8 cellular contexts compared by ENCODE assay signal in the genomic region with DNA sequence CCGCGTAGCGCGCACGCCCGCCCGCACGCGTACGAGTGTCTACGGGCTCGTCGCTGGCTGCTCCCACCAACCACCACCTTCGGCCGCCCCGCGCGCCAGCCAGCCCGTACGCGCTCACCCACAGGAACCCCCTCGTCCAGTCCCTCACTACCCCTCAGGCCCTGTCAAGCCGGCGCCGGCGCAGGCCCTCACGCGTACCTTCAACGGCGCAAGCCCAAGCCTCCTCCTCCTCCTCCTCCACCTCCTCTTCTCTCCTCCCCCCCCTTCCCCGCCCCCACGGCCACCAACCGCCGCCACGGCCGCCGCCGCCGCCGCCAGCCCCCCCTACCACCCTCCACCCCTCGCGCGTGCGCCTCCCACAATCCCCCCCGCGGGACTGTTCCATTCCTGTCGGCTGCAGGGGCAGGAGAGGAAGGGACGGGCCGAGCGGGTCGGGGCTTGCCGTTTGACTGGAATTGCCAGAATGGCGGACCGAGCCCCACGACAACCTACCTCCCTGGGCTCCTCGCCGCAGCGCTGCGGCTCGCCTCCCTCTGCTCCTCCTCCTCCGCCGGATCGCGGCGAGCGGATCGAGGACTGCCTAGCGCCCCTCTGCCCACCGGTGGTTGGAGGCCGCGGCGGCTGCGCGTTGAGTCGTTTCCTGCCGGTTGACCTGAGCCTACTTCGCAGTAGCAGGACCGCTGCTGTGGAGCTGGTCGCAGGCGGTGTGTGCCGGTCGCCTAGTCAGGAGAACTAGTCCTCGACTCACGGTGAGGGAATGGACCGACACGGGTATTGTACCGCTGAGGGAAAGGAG. TPM values are rescaled to one million over a fixed set of nuclear protein-coding genes. Genes with fewer than 3 reads are reported as not detected.
A peak's percentile ranks its signal among the peaks of the same experiment; 100 is the strongest.
DNase-seq lines count a peak whose midpoint lies in the region; ATAC-seq and TF ChIP-seq lines count a peak whose summit lies in the region.

A gene with protein sequence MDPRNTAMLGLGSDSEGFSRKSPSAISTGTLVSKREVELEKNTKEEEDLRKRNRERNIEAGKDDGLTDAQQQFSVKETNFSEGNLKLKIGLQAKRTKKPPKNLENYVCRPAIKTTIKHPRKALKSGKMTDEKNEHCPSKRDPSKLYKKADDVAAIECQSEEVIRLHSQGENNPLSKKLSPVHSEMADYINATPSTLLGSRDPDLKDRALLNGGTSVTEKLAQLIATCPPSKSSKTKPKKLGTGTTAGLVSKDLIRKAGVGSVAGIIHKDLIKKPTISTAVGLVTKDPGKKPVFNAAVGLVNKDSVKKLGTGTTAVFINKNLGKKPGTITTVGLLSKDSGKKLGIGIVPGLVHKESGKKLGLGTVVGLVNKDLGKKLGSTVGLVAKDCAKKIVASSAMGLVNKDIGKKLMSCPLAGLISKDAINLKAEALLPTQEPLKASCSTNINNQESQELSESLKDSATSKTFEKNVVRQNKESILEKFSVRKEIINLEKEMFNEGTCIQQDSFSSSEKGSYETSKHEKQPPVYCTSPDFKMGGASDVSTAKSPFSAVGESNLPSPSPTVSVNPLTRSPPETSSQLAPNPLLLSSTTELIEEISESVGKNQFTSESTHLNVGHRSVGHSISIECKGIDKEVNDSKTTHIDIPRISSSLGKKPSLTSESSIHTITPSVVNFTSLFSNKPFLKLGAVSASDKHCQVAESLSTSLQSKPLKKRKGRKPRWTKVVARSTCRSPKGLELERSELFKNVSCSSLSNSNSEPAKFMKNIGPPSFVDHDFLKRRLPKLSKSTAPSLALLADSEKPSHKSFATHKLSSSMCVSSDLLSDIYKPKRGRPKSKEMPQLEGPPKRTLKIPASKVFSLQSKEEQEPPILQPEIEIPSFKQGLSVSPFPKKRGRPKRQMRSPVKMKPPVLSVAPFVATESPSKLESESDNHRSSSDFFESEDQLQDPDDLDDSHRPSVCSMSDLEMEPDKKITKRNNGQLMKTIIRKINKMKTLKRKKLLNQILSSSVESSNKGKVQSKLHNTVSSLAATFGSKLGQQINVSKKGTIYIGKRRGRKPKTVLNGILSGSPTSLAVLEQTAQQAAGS (N-terminal part only) (minus strand): TSS at position 223 of the 796 bp plus-strand sequence. CDS start 41,284 bp downstream, outside the sequence.

- H3F3A ChIP-seq in SK-N-SH (replicated peaks; ENCODE audit: insufficient read depth): peaks cover 19% of the 10 kb centered on the region

- H3K4me2 ChIP-seq in SK-N-SH: peak within 1 kb of the TSS; percentile 75

- H3K27ac ChIP-seq in SK-N-SH (ENCODE audit: low read depth in 2 of 2, low read length in 1 of 2): peak within 1 kb of the TSS; percentile 97 to 98

- H3K9ac ChIP-seq in SK-N-SH: peak within 1 kb of the TSS; percentile 99

- TF ChIP-seq CTCF in SK-N-SH (IDR thresholded peaks at IDR 0.05): no peak

- peak within 1 kb of the TSS; percentile 61 to 98 for H3K4me3 ChIP-seq in SK-N-SH (ENCODE audit: low read depth in 2 of 2, low read length in 1 of 2)

- H3K9me3 ChIP-seq in SK-N-SH: no peaks in the 10 kb centered on the region

- no peaks in the 10 kb centered on the region for H3K27me3 ChIP-seq in SK-N-SH (ENCODE audit: insufficient read depth)

- peak within 1 kb of the TSS; percentile 95 for H2AFZ ChIP-seq in SK-N-SH (ENCODE audit: low read depth)

- CTCF ChIA-PET in SK-N-SH (lab: Yijun Ruan, JAX): interaction anchor here (1.1 kb wide), 1 partner anchor 355 kb away, joined by 3 read pairs; a partner anchor contains a TSS

- H3K79me2 ChIP-seq in SK-N-SH (ENCODE audit: insufficient read depth): peaks cover 82% of the 10 kb centered on the region

- H3K4me1 ChIP-seq in SK-N-SH (ENCODE audit: control insufficient read depth in 1 of 2, insufficient read depth in 2 of 2, low read depth in 1 of 2, low read length in 1 of 2): peaks cover 0 to 3% of the 10 kb centered on the region in 2 experiments; a peak in 2 of 4 replicates

- H3K9me2 ChIP-seq in SK-N-SH: no peaks in the 10 kb centered on the region

- under 1% methylated on average over 52 of the region's 87 CpGs for WGBS in SK-N-SH (ENCODE audit: low lambda C conversion rate)

- ATAC-seq in HG02571 (IDR thresholded peaks at IDR 0.05; ENCODE audit: unreplicated experiment): peak; percentile 68

- TF ChIP-seq EP300 in SK-N-SH (IDR thresholded peaks at IDR 0.05; ENCODE audit: borderline replicate concordance in 1 of 2, low read depth in 1 of 2, low read length in 1 of 2): peak in 1 of 2 experiments; percentile 32; a peak in 1 of 4 replicates

- H3K36me3 ChIP-seq in SK-N-SH (replicated peaks in 1 of 2; ENCODE audit: control insufficient read depth in 1 of 2, insufficient read depth in 2 of 2, low read length in 1 of 2): peaks cover 4 to 15% of the 10 kb centered on the region in 2 experiments

- no peak for TF ChIP-seq RAD21 in SK-N-SH (IDR thresholded peaks at IDR 0.05; ENCODE audit: low read length)

- H4K20me1 ChIP-seq in SK-N-SH (ENCODE audit: insufficient read depth): peaks cover 29% of the 10 kb centered on the region

- POLR2A ChIA-PET in SK-N-SH (lab: Yijun Ruan, JAX): interaction anchor here (0.8 to 1.5 kb wide), 3 partner anchors 27 to 239 kb away, joined by 3 to 4 read pairs (median 3); no protein-coding TSS in a partner anchor

- DNase-seq in GM04503 (ENCODE audit: low read depth) (peak; percentile 68), NCI-H1092 (lab: John Stamatoyannopoulos, UW) (peak; percentile 94), SK-N-SH (peak; percentile 99), germinal center (ENCODE audit: low spot score) (peak; percentile 96), nucleus accumbens (lab: John Stamatoyannopoulos, UW) (peak; percentile 59 to 100 (median 96)), superior temporal gyrus (ENCODE audit: extremely low spot score) (peak; percentile 95)
- peak; percentile 94 for DNase-seq in activated naive CD4-positive, alpha-beta T cell treated with anti-CD3 and anti-CD28 coated beads, Interleukin-2, amount 50 U/mL, for 16 hours

TF ChIP-seq in SK-N-SH, 30 proteins besides CTCF, POLR2A, EP300 and RAD21:
- TF ChIP-seq GABPA (IDR thresholded peaks at IDR 0.05; ENCODE audit: low read depth) (peak; percentile 55; the same call in 1 of the 2 replicates), EZH2phosphoT487 (IDR thresholded peaks at IDR 0.05; ENCODE audit: borderline replicate concordance, low read depth) (no peak), NRF1 (IDR thresholded peaks at IDR 0.05; ENCODE audit: low read depth, low read length) (peak; percentile 68), ELF1 (IDR thresholded peaks at IDR 0.05) (peak; percentile 53), POLR2AphosphoS5 (IDR thresholded peaks at IDR 0.05; ENCODE audit: low read depth, low read length) (peak; percentile 96), CHD2 (IDR thresholded peaks at IDR 0.05; ENCODE audit: low read length, partially characterized antibody) (peak; percentile 36), TAF1 (IDR thresholded peaks at IDR 0.05; ENCODE audit: borderline replicate concordance, low read depth, low read length) (peak; percentile 95), RXRA (IDR thresholded peaks at IDR 0.05; ENCODE audit: borderline replicate concordance, low read depth) (no peak), RFX5 (IDR thresholded peaks at IDR 0.05; ENCODE audit: low read length) (no peak), SIN3A (IDR thresholded peaks at IDR 0.05; ENCODE audit: borderline replicate concordance, low read depth, low read length) (peak; percentile 44; the same call in 1 of the 2 replicates)
- TF ChIP-seq, protein P1, sequence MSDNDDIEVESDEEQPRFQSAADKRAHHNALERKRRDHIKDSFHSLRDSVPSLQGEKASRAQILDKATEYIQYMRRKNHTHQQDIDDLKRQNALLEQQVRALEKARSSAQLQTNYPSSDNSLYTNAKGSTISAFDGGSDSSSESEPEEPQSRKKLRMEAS (IDR thresholded peaks at IDR 0.05; ENCODE audit: low read depth): peak; percentile 37
- TF ChIP-seq, protein P2, sequence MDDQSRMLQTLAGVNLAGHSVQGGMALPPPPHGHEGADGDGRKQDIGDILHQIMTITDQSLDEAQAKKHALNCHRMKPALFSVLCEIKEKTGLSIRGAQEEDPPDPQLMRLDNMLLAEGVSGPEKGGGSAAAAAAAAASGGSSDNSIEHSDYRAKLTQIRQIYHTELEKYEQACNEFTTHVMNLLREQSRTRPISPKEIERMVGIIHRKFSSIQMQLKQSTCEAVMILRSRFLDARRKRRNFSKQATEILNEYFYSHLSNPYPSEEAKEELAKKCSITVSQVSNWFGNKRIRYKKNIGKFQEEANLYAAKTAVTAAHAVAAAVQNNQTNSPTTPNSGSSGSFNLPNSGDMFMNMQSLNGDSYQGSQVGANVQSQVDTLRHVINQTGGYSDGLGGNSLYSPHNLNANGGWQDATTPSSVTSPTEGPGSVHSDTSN (IDR thresholded peaks at IDR 0.05): 0 out of 2 replicates have a peak, but pooled peaks have one; percentile 2

RNA-seq across cellular contexts. Expression of the gene that starts here (rescaled TPM):
- polyA plus RNA-seq in SK-N-SH (2012; rRNA removed): 13.4 and 13.7 TPM in 2 replicates
- polyA plus RNA-seq in SK-N-SH (2012; cell fraction: cytosol; rRNA removed): 9.2 and 11.7 TPM in 2 replicates
- polyA plus RNA-seq in SK-N-SH (2012; cell fraction: nucleus; rRNA removed): 23.1 and 33.8 TPM in 2 replicates

Comparison
In these comparisons a context has a peak if more than half of its experiments do, and no peak if none do; other contexts are left out.
1. Peak in every context shown above with its lines: DNase-seq, ATAC-seq, H3K4me3 ChIP-seq and H3K27ac ChIP-seq.